17 cellular contexts compared by ENCODE assay signal in genomic region chr15:38895326-38896282, GRCh38.
DNase-seq lines count a peak whose midpoint lies in the region; ATAC-seq and TF ChIP-seq lines count a peak whose summit lies in the region.
"Had no signal": no experiment of that assay in that cellular context is flagged by ENCODE, and none has a peak within 500 bp of the region (broad histone marks: within the 10 kb centered on the region; RNA-seq: fewer than 3 reads in every experiment).

No MANE protein-coding gene starts in this region.

- H3K27ac Mint-ChIP-seq in activated CD4-positive, alpha-beta T cell treated with anti-CD3 and anti-CD28 coated beads, Interleukin-2, amount 10 ng/mL, durations not matched to agents 7 days and 5 days, result no peak overlapping the region
- H3K27ac Mint-ChIP-seq: CD4-positive, alpha-beta T cell; stimulated activated memory B cell treated with anti-CD40 and anti-IgM and Interleukin-4, amounts not matched to agents 10 μg/mL and 1 μg/mL and 100 μg/mL, for 72 hours had no signal

- peak overlapping the region in 1 of 2 experiments; percentile 75 for H3K14ac ChIP-seq in mesenchymal stem cell (ENCODE audit: low read length in 2 of 2)

- H2AFZ ChIP-seq in mesenchymal stem cell (ENCODE audit: low read depth, low read length), result no peak overlapping the region

- H3K4me1 ChIP-seq in mesenchymal stem cell (ENCODE audit: control insufficient read depth, insufficient read depth, low read depth, low read length), result peaks cover 8% of the 10 kb centered on the region

- no peak overlapping the region for H2BK15ac ChIP-seq in mesenchymal stem cell (ENCODE audit: low read depth, poor library complexity, severe bottlenecking)

- no peak for TF ChIP-seq CTCF in AG10803 (conservative IDR thresholded peaks at IDR 0.05; ENCODE audit: low read length)

- peak overlapping the region; percentile 57 for H2BK5ac ChIP-seq in mesenchymal stem cell (ENCODE audit: low read depth, low read length, poor library complexity, severe bottlenecking)

- H2BK12ac ChIP-seq in mesenchymal stem cell (ENCODE audit: low read length in 2 of 2), result peak overlapping the region; percentile 67 to 100

- H2BK120ac ChIP-seq in mesenchymal stem cell (ENCODE audit: low read depth, low read length), result peak overlapping the region; percentile 76

- no peaks in the 10 kb centered on the region for H3K9me3 ChIP-seq in mesenchymal stem cell (ENCODE audit: control insufficient read depth, low read length)
- H3K9me3 ChIP-seq: right atrium auricular region had no signal

- H3K27me3 Mint-ChIP-seq in activated CD4-positive, alpha-beta T cell treated with anti-CD3 and anti-CD28 coated beads, Interleukin-2, amount 10 ng/mL, durations not matched to agents 7 days and 5 days, result no peaks in the 10 kb centered on the region
- H3K27me3 Mint-ChIP-seq: stimulated activated memory B cell treated with anti-CD40 and anti-IgM and Interleukin-4, amounts not matched to agents 10 μg/mL and 1 μg/mL and 100 μg/mL, for 72 hours had no signal

- H3K27ac ChIP-seq in mesenchymal stem cell (ENCODE audit: low read length, poor library complexity, severe bottlenecking), result peak overlapping the region; percentile 97
- H3K27ac ChIP-seq: right atrium auricular region had no signal

- no peak overlapping the region for H3K4me3 ChIP-seq in AG10803 (ENCODE audit: low read length)
- H3K4me3 ChIP-seq in mesenchymal stem cell (ENCODE audit: insufficient read depth in 1 of 2, low read depth in 1 of 2, low read length in 2 of 2), result no peak overlapping the region
- H3K4me3 ChIP-seq: right atrium auricular region had no signal

- H3K18ac ChIP-seq in mesenchymal stem cell (ENCODE audit: low read depth in 1 of 2, low read length in 2 of 2), result peak overlapping the region; percentile 64 to 98

- H3K36me3 ChIP-seq in mesenchymal stem cell (ENCODE audit: control insufficient read depth in 1 of 2, insufficient read depth in 2 of 2, low read depth in 1 of 2, low read length in 2 of 2), result no peaks in the 10 kb centered on the region
- H3K36me3 ChIP-seq: right atrium auricular region had no signal

- DNase-seq in AG10803 (ENCODE audit: low read depth) (peak; percentile 86), LoVo (ENCODE audit: low spot score) (peak; percentile 39), brain pericyte (ENCODE audit: low read depth, low spot score) (peak; percentile 31), mesenchymal stem cell (peak; percentile 71), head of caudate nucleus (no peak), Kasumi-1 (lab: John Stamatoyannopoulos, UW) (no peak)
- DNase-seq in activated CD4-positive, alpha-beta T cell treated with anti-CD3 and anti-CD28 coated beads, Interleukin-2, amount 10 ng/mL, durations not matched to agents 7 days and 5 days, result no peak
- DNase-seq: aorta; CD4-positive, alpha-beta T cell; effector memory CD4-positive, alpha-beta T cell; glutamatergic neuron; left cardiac atrium; NCI-H1092; stimulated activated CD4-positive, alpha-beta T cell treated with anti-CD3 and anti-CD28 coated beads, Interleukin-4, amount 100 ng/mL, for 4 hours had no signal

- H3K79me1 ChIP-seq in mesenchymal stem cell (replicated peaks; ENCODE audit: low read length, poor library complexity, severe bottlenecking), result no peaks in the 10 kb centered on the region

- H4K8ac ChIP-seq in mesenchymal stem cell (ENCODE audit: low read length), result no peak overlapping the region

- CTCF ChIA-PET in activated CD4-positive, alpha-beta T cell treated with anti-CD3 and anti-CD28 coated beads, Interleukin-2, amount 10 ng/mL, durations not matched to agents 7 days and 5 days (lab: Charles Lee), result interaction anchor here (0.8 kb wide), 1 partner anchor 102 kb away, joined by 3 read pairs; no protein-coding TSS in a partner anchor

- H3K4me1 Mint-ChIP-seq in activated CD4-positive, alpha-beta T cell treated with anti-CD3 and anti-CD28 coated beads, Interleukin-2, amount 10 ng/mL, durations not matched to agents 7 days and 5 days, result no peaks in the 10 kb centered on the region
- H3K4me1 Mint-ChIP-seq: stimulated activated memory B cell treated with anti-CD40 and anti-IgM and Interleukin-4, amounts not matched to agents 10 μg/mL and 1 μg/mL and 100 μg/mL, for 72 hours had no signal

- POLR2A ChIA-PET in activated CD4-positive, alpha-beta T cell treated with anti-CD3 and anti-CD28 coated beads, Interleukin-2, amount 10 ng/mL, durations not matched to agents 7 days and 5 days (lab: Charles Lee), result no interaction called here

- peak overlapping the region; percentile 88 for H2AK5ac ChIP-seq in mesenchymal stem cell (ENCODE audit: low read length, severe bottlenecking)

- H3K23ac ChIP-seq in mesenchymal stem cell (ENCODE audit: low read length in 2 of 2), result no peak overlapping the region

- intact Hi-C loops in head of caudate nucleus (cut with DNase I), result no loop called here

- 44% methylated on average over 2 of the region's 5 CpGs for WGBS in mesenchymal stem cell

- H3K36me3 Mint-ChIP-seq in activated CD4-positive, alpha-beta T cell treated with anti-CD3 and anti-CD28 coated beads, Interleukin-2, amount 10 ng/mL, durations not matched to agents 7 days and 5 days (ENCODE audit: low read depth), result no peaks in the 10 kb centered on the region
- H3K36me3 Mint-ChIP-seq: stimulated activated memory B cell treated with anti-CD40 and anti-IgM and Interleukin-4, amounts not matched to agents 10 μg/mL and 1 μg/mL and 100 μg/mL, for 72 hours had no signal

- no peaks in the 10 kb centered on the region for H3K27me3 ChIP-seq in mesenchymal stem cell (ENCODE audit: control insufficient read depth in 1 of 2, insufficient read depth in 1 of 2, low read length in 2 of 2)
- H3K27me3 ChIP-seq: right atrium auricular region had no signal

- H4K91ac ChIP-seq in mesenchymal stem cell (ENCODE audit: low read length), result peak overlapping the region; percentile 64

- no peaks in the 10 kb centered on the region for H3K9me3 Mint-ChIP-seq in activated CD4-positive, alpha-beta T cell treated with anti-CD3 and anti-CD28 coated beads, Interleukin-2, amount 10 ng/mL, durations not matched to agents 7 days and 5 days
- H3K9me3 Mint-ChIP-seq: stimulated activated memory B cell treated with anti-CD40 and anti-IgM and Interleukin-4, amounts not matched to agents 10 μg/mL and 1 μg/mL and 100 μg/mL, for 72 hours had no signal

- peak overlapping the region; percentile 26 for H3K9ac ChIP-seq in mesenchymal stem cell (ENCODE audit: low read length)

- H3K4me3 Mint-ChIP-seq in activated CD4-positive, alpha-beta T cell treated with anti-CD3 and anti-CD28 coated beads, Interleukin-2, amount 10 ng/mL, durations not matched to agents 7 days and 5 days, result no peak overlapping the region
- H3K4me3 Mint-ChIP-seq: CD4-positive, alpha-beta T cell; stimulated activated memory B cell treated with anti-CD40 and anti-IgM and Interleukin-4, amounts not matched to agents 10 μg/mL and 1 μg/mL and 100 μg/mL, for 72 hours had no signal

- no peak for ATAC-seq in HG03442 (IDR thresholded peaks at IDR 0.05; ENCODE audit: unreplicated experiment)
- ATAC-seq: stimulated activated memory B cell treated with anti-CD40 and anti-IgM and Interleukin-4, amounts not matched to agents 10 μg/mL and 1 μg/mL and 100 μg/mL, for 72 hours had no signal

- peak overlapping the region; percentile 46 to 98 for H3K4ac ChIP-seq in mesenchymal stem cell (ENCODE audit: low read depth in 1 of 2, low read length in 2 of 2)

- no peak overlapping the region for H3K4me2 ChIP-seq in mesenchymal stem cell (ENCODE audit: low read length, poor library complexity, severe bottlenecking)

Comparison
In these comparisons a context has a peak if more than half of its experiments do, and no peak if none do; other contexts are left out.
1. DNase-seq: peak in AG10803 (single experiment), LoVo (single experiment), brain pericyte (single experiment) and mesenchymal stem cell (single experiment); none in activated CD4-positive, alpha-beta T cell treated with anti-CD3 and anti-CD28 coated beads, Interleukin-2, amount 10 ng/mL, durations not matched to agents 7 days and 5 days (single experiment), head of caudate nucleus (0 of 42) and Kasumi-1 (0 of 2).